In genomic region chr11:45087301-45087700, GRCh38 we compare ENCODE assay signal across 12 cellular contexts. TPM values are rescaled to one million over a fixed set of nuclear protein-coding genes. Genes with fewer than 3 reads are reported as not detected.
DNase-seq lines count a peak whose midpoint lies in the region; ATAC-seq and TF ChIP-seq lines count a peak whose summit lies in the region.
"Had no signal": no experiment of that assay in that cellular context is flagged by ENCODE, and none has a peak within 500 bp of the region (broad histone marks: within the 10 kb centered on the region; RNA-seq: fewer than 3 reads in every experiment).

No MANE protein-coding gene starts in this region.

- DNase-seq in left ventricle myocardium inferior = no peak
- DNase-seq in Right ventricle myocardium superior = no peak
- no peak for DNase-seq in RWPE1 (ENCODE audit: low spot score)
- peak; percentile 75 for DNase-seq in hepatic stellate cell (ENCODE audit: low spot score)
- no peak for DNase-seq in GM13977 (ENCODE audit: low spot score)
- no peak for DNase-seq in BE2C
- DNase-seq in ascending aorta (ENCODE audit: low spot score in 2 of 2) = no peak
- DNase-seq: effector CD4-positive, alpha-beta T cell; head of caudate nucleus had no signal

- no peak for TF ChIP-seq CTCF in left ventricle myocardium inferior (IDR thresholded peaks at IDR 0.05; ENCODE audit: borderline replicate concordance)
- TF ChIP-seq CTCF in RWPE1 (conservative IDR thresholded peaks at IDR 0.05; ENCODE audit: low read depth) = no peak
- TF ChIP-seq CTCF in GM13977 (IDR thresholded peaks at IDR 0.05; ENCODE audit: extremely low read depth, insufficient read depth, missing control alignments) = no peak
- TF ChIP-seq CTCF in BE2C (IDR thresholded peaks at IDR 0.05; ENCODE audit: low read depth, low read length) = no peak
- no peak for TF ChIP-seq CTCF in ascending aorta (IDR thresholded peaks at IDR 0.05)

- CTCF ChIA-PET in RWPE1 (lab: Yijun Ruan, JAX) = no interaction called here

- H3K4me3 ChIP-seq in left ventricle myocardium inferior (no peak overlapping the region), BE2C (ENCODE audit: low read depth, low read length) (no peak overlapping the region), ascending aorta (no peak overlapping the region)
- H3K4me3 ChIP-seq: lung had no signal

- POLR2A ChIA-PET in RWPE1 (lab: Yijun Ruan, JAX; ENCODE audit: low non-redundant PET) = no interaction called here

- ATAC-seq in Right ventricle myocardium superior (ENCODE audit: poor library complexity) (no peak), HG02885 (IDR thresholded peaks at IDR 0.05; ENCODE audit: poor library complexity, unreplicated experiment) (no peak)

- H3K36me3 ChIP-seq in left ventricle myocardium inferior = no peaks in the 10 kb centered on the region
- no peaks in the 10 kb centered on the region for H3K36me3 ChIP-seq in BE2C
- no peaks in the 10 kb centered on the region for H3K36me3 ChIP-seq in ascending aorta

- H3K27me3 ChIP-seq in left ventricle myocardium inferior (ENCODE audit: low read depth) (peaks cover 5% of the 10 kb centered on the region), BE2C (no peaks in the 10 kb centered on the region), ascending aorta (no peaks in the 10 kb centered on the region)

- intact Hi-C loops in left ventricle myocardium inferior (cut with micrococcal nuclease) = no loop called here
- intact Hi-C loops in Right ventricle myocardium superior (cut with DNase I) = no loop called here
- intact Hi-C loops in ascending aorta (cut with DNase I) = loop anchor here (5.0 kb wide), 1 partner anchor 525 kb away; no protein-coding TSS in a partner anchor

- H3K9me3 ChIP-seq in left ventricle myocardium inferior (replicated peaks) (no peaks in the 10 kb centered on the region), BE2C (no peaks in the 10 kb centered on the region), ascending aorta (no peaks in the 10 kb centered on the region)

- peak overlapping the region; percentile 85 for H3K27ac ChIP-seq in left ventricle myocardium inferior (replicated peaks)
- H3K27ac ChIP-seq in RWPE1 = peak overlapping the region; percentile 99; the same call in 1 of the 2 replicates
- H3K27ac ChIP-seq in ascending aorta = no peak overlapping the region
- H3K27ac ChIP-seq: parathyroid adenoma had no signal

- in situ Hi-C loops in GM13977 (cut with MboI; ENCODE audit: low pct_unique_long_range_greater_than_20kb, low sequenced_read_pairs, unreplicated experiment) = no loop called here

- peaks cover 59% of the 10 kb centered on the region for H3K4me1 ChIP-seq in left ventricle myocardium inferior
- H3K4me1 ChIP-seq in BE2C = no peaks in the 10 kb centered on the region
- H3K4me1 ChIP-seq in ascending aorta = peaks cover 4 to 25% of the 10 kb centered on the region in 2 donors
- H3K4me1 ChIP-seq: parathyroid adenoma had no signal

RNA-seq across cellular contexts. Expression of gene PRDM11, which starts 59.1 kb away (rescaled TPM):
- total RNA-seq in left ventricle myocardium inferior = 17.2 TPM
- 17.3 TPM for total RNA-seq in Right ventricle myocardium superior
- polyA plus RNA-seq in BE2C (2012; ENCODE audit: insufficient read depth, insufficient read length, low read depth) = 5.9 TPM
- total RNA-seq in ascending aorta = 36.5 TPM

Comparison
In these comparisons a context has a peak if more than half of its experiments do, and no peak if none do; other contexts are left out.
1. H3K27ac ChIP-seq: peak in left ventricle myocardium inferior (single experiment) and RWPE1 (single experiment); none in ascending aorta (0 of 2).